8 cellular contexts compared by ENCODE assay signal in genomic region chr16:14629919-14630619, GRCh38. TPM values are rescaled to one million over a fixed set of nuclear protein-coding genes. Genes with fewer than 3 reads are reported as not detected.
DNase-seq lines count a peak whose midpoint lies in the region; ATAC-seq and TF ChIP-seq lines count a peak whose summit lies in the region.

TSS of gene PARN (minus strand) at chr16:14630260. CDS start at chr16:14630125, 135 bp downstream.

- H3K4me1 ChIP-seq in mononuclear cell (ENCODE audit: insufficient read depth, low read length), result peaks cover 47% of the 10 kb centered on the region

- TF ChIP-seq CTCF in epithelial cell of esophagus (IDR thresholded peaks at IDR 0.05; ENCODE audit: insufficient read depth, low read depth, low read length, missing control alignments), result no peak

- peak; percentile 49 for ATAC-seq in GM21528 (IDR thresholded peaks at IDR 0.05; ENCODE audit: low FRiP score, unreplicated experiment)

- H3K4me3 ChIP-seq in epithelial cell of esophagus (ENCODE audit: low read length) (peak within 1 kb of the TSS; percentile 94), mononuclear cell (ENCODE audit: low read length) (peak within 1 kb of the TSS; percentile 86)

- no peaks in the 10 kb centered on the region for H3K27me3 ChIP-seq in mononuclear cell (ENCODE audit: insufficient read depth, low read length)

- TF ChIP-seq RAD21 in Ishikawa (IDR thresholded peaks at IDR 0.05; ENCODE audit: low read depth), result no peak

- DNase-seq in D341Med (ENCODE audit: low spot score) (peak; percentile 97), OCI-M2 (lab: John Stamatoyannopoulos, UW; ENCODE audit: unreplicated experiment) (peak; percentile 89), activated T-cell treated with anti-CD3 and anti-CD28 coated beads for 4 hours (peak; percentile 97), epithelial cell of esophagus (ENCODE audit: low read depth) (peak; percentile 98)
- peak; percentile 96 to 97 for DNase-seq in stimulated activated CD8-positive, alpha-beta memory T cell treated with anti-CD3 and anti-CD28 coated beads, Interleukin-2, amount 100 ng/mL, for 48 hours (ENCODE audit: low read depth in 2 of 2)

- TF ChIP-seq EP300 in Ishikawa (IDR thresholded peaks at IDR 0.05; ENCODE audit: borderline replicate concordance), result no peak

- H3K9me3 ChIP-seq in mononuclear cell (ENCODE audit: low read depth, low read length), result no peaks in the 10 kb centered on the region

TF ChIP-seq in Ishikawa, 13 proteins besides CTCF, POLR2A, EP300 and RAD21:
- TF ChIP-seq REST (IDR thresholded peaks at IDR 0.05; ENCODE audit: low read depth), result no peak
- no peak; the same call in 1 of the 2 replicates for TF ChIP-seq TCF12 (IDR thresholded peaks at IDR 0.05; ENCODE audit: low read depth)
- no peak for TF ChIP-seq CEBPB (IDR thresholded peaks at IDR 0.05)
- no peak for TF ChIP-seq USF1 (IDR thresholded peaks at IDR 0.05)
- no peak for TF ChIP-seq EGR1 (IDR thresholded peaks at IDR 0.05)
- TF ChIP-seq FOXM1 (IDR thresholded peaks at IDR 0.05; ENCODE audit: borderline replicate concordance, low read depth), result no peak
- TF ChIP-seq MAX (IDR thresholded peaks at IDR 0.05), result peak; percentile 83
- TF ChIP-seq TAF1 (IDR thresholded peaks at IDR 0.05; ENCODE audit: low read depth), result peak; percentile 63
- no peak for TF ChIP-seq TEAD4 (IDR thresholded peaks at IDR 0.05)
- peak; percentile 58; the same call in 1 of the 2 replicates for TF ChIP-seq CREB1 (IDR thresholded peaks at IDR 0.05; ENCODE audit: low read depth)
- 0 out of 2 replicates have a peak, but pooled peaks have one; percentile 16 for TF ChIP-seq YY1 (IDR thresholded peaks at IDR 0.05; ENCODE audit: low read depth)
- no peak for TF ChIP-seq NFIC (IDR thresholded peaks at IDR 0.05)
- 0 out of 2 replicates have a peak, but pooled peaks have one; percentile 54 for TF ChIP-seq ZBTB7A (IDR thresholded peaks at IDR 0.05; ENCODE audit: low read depth)

RNA-seq across cellular contexts. Expression of gene PARN, which starts in this region (rescaled TPM):
- 37.2 TPM for total RNA-seq in mononuclear cell

Comparison
In these comparisons a context has a peak if more than half of its experiments do, and no peak if none do; other contexts are left out.
1. Peak in every context shown above with its lines: DNase-seq, ATAC-seq and H3K4me3 ChIP-seq.